In genomic region chr17:40063915-40064531, GRCh38 we compare ENCODE assay signal across 6 cellular contexts. TPM values are rescaled to one million over a fixed set of nuclear protein-coding genes. Genes with fewer than 3 reads are reported as not detected.
DNase-seq lines count a peak whose midpoint lies in the region; ATAC-seq and TF ChIP-seq lines count a peak whose summit lies in the region.

No MANE protein-coding gene starts in this region.

- H3K9me2 ChIP-seq in PC-3 (replicated peaks; ENCODE audit: low read length): no peaks in the 10 kb centered on the region

- POLR2A ChIA-PET in PC-3 (lab: Charles Lee; ENCODE audit: unreplicated experiment): no interaction called here

- H3K4me2 ChIP-seq in PC-3 (ENCODE audit: low read length): peak overlapping the region; percentile 89

- H4K20me1 ChIP-seq in PC-3 (ENCODE audit: low read length): no peaks in the 10 kb centered on the region

- peak overlapping the region; percentile 69 for H3K9ac ChIP-seq in PC-3 (ENCODE audit: low read length)

- intact Hi-C loops in PC-3 (cut with micrococcal nuclease): loop anchor here (2.0 kb wide), 1 partner anchor 47 kb away; no protein-coding TSS in a partner anchor

- peak overlapping the region; percentile 93; the same call in 1 of the 2 replicates for H2AFZ ChIP-seq in PC-3 (ENCODE audit: low read length)

- peaks cover 16% of the 10 kb centered on the region for H3K4me1 ChIP-seq in PC-3 (ENCODE audit: insufficient read depth, low read length)

- H3K9me3 ChIP-seq in PC-3 (ENCODE audit: low read length): no peaks in the 10 kb centered on the region

- H3K27ac ChIP-seq in PC-3 (ENCODE audit: low read length): no peak overlapping the region

- H3K79me2 ChIP-seq in PC-3 (ENCODE audit: low read length): no peaks in the 10 kb centered on the region

- H3K36me3 ChIP-seq in PC-3 (ENCODE audit: low read depth, low read length): no peaks in the 10 kb centered on the region

- H3K4me3 ChIP-seq in PC-3 (ENCODE audit: low read length): peak overlapping the region; percentile 94
- H3K4me3 ChIP-seq in epithelial cell of proximal tubule (ENCODE audit: low read depth, low read length): peak overlapping the region; percentile 93
- peak overlapping the region; percentile 93 for H3K4me3 ChIP-seq in skeletal muscle cell (ENCODE audit: low read depth, low read length)

- CTCF ChIA-PET in PC-3 (lab: Charles Lee): interaction anchor here (1.0 to 1.2 kb wide), 2 partner anchors 11 to 51 kb away, joined by 3 read pairs; no protein-coding TSS in a partner anchor

- BruUV-seq in PC-3 (replicated peaks; lab: Mats Ljungman, UMichigan): TSS peak; percentile 36

- TF ChIP-seq CTCF in PC-3 (conservative IDR thresholded peaks at IDR 0.05; ENCODE audit: low read depth, low read length) (no peak), epithelial cell of proximal tubule (conservative IDR thresholded peaks at IDR 0.05; ENCODE audit: low read depth, low read length) (no peak)

- no peaks in the 10 kb centered on the region for H3K27me3 ChIP-seq in PC-3 (ENCODE audit: low read length)

- ATAC-seq in PC-3: no peak
- ATAC-seq in HG02623 (IDR thresholded peaks at IDR 0.05; ENCODE audit: unreplicated experiment): no peak
- ATAC-seq in GM21786 (IDR thresholded peaks at IDR 0.05; ENCODE audit: unreplicated experiment): no peak

- no peaks in the 10 kb centered on the region for H3F3A ChIP-seq in PC-3 (ENCODE audit: low read length, unreplicated experiment)

- no peak for DNase-seq in PC-3
- DNase-seq in epithelial cell of proximal tubule (ENCODE audit: low read depth): no peak
- DNase-seq in skeletal muscle cell (ENCODE audit: low read depth): no peak
- DNase-seq in effector CD4-positive, alpha-beta T cell: no peak

RNA-seq across cellular contexts. Expression of gene THRA, which starts 1.3 kb away (rescaled TPM):
- total RNA-seq in PC-3 (2014; rRNA removed): 6.6 and 11.2 TPM in 2 replicates
- 3.8 and 5.4 TPM in 2 replicates for total RNA-seq in epithelial cell of proximal tubule

RNA-seq across cellular contexts. Expression of gene MED24, which starts 9.8 kb away (rescaled TPM):
- total RNA-seq in PC-3 (2014; rRNA removed) (73.0 and 78.7 TPM in 2 replicates), epithelial cell of proximal tubule (90.0 and 98.6 TPM in 2 replicates)

RNA-seq across cellular contexts. Expression of gene NR1D1, which starts 36.4 kb away (rescaled TPM):
- 7.1 and 9.2 TPM in 2 replicates for total RNA-seq in PC-3 (2014; rRNA removed)
- 0.40 and 1.2 TPM in 2 replicates for total RNA-seq in epithelial cell of proximal tubule

RNA-seq across cellular contexts. Expression of gene CSF3, which starts 48.8 kb away (rescaled TPM):
- total RNA-seq in PC-3 (2014; rRNA removed) (4.0 and 4.3 TPM in 2 replicates), epithelial cell of proximal tubule (not detected in 2 replicates)

RNA-seq across cellular contexts. Expression of gene MSL1, which starts 57.7 kb away (rescaled TPM):
- total RNA-seq in PC-3 (2014; rRNA removed): 22.2 and 38.1 TPM in 2 replicates
- 44.5 and 59.3 TPM in 2 replicates for total RNA-seq in epithelial cell of proximal tubule
